8 cellular contexts compared by ENCODE assay signal in genomic region chr10:12234687-12235086, GRCh38. TPM values are rescaled to one million over a fixed set of nuclear protein-coding genes. Genes with fewer than 3 reads are reported as not detected.
DNase-seq lines count a peak whose midpoint lies in the region; ATAC-seq, FAIRE-seq and TF ChIP-seq lines count a peak whose summit lies in the region.
"Not testable (repeated sequence)": the region's sequence is repeated elsewhere in the genome, so short reads cannot be mapped to it uniquely, and the experiment has no call there.

No MANE protein-coding gene starts in this region.

- H2AK9ac ChIP-seq in IMR-90 (replicated peaks; ENCODE audit: low read depth, low read length, poor library complexity): not testable (repeated sequence)

- H3K4ac ChIP-seq in IMR-90 (ENCODE audit: low read depth, low read length): peak overlapping the region; percentile 55; the same call in 1 of the 2 replicates

- FAIRE-seq in HepG2 (lab: Jason Lieb, UNC): not testable (repeated sequence)

- not testable (repeated sequence) for H2AFZ ChIP-seq in IMR-90 (replicated peaks; ENCODE audit: low read length, poor library complexity); HepG2 (ENCODE audit: low read length)

- H3K27me3 ChIP-seq in IMR-90 (ENCODE audit: control insufficient read depth, insufficient read depth, low read length); brain microvascular endothelial cell (replicated peaks); cardiac muscle cell; left ventricle myocardium inferior (ENCODE audit: low read depth); HepG2 (ENCODE audit: control insufficient read depth in 1 of 2, insufficient read depth in 2 of 2, low read length in 2 of 2); prostate gland (replicated peaks; ENCODE audit: insufficient read depth); tibial artery: not testable (repeated sequence)

- H3K14ac ChIP-seq in IMR-90 (replicated peaks; ENCODE audit: low read depth, low read length): peak overlapping the region; percentile 48; the same call in 1 of the 2 replicates

- H3K23ac ChIP-seq in IMR-90 (ENCODE audit: low read depth, low read length): peak overlapping the region; percentile 30; the same call in 1 of the 2 replicates

- intact Hi-C loops in IMR-90 (cut with micrococcal nuclease); left ventricle myocardium inferior (cut with micrococcal nuclease); HepG2 (cut with micrococcal nuclease; ENCODE audit: unreplicated experiment); prostate gland (cut with DNase I); tibial artery (cut with DNase I; ENCODE audit: low total_unique reads): not testable (repeated sequence)

- H2AK5ac ChIP-seq in IMR-90 (ENCODE audit: low read depth, low read length): peak overlapping the region; percentile 67; the same call in 1 of the 2 replicates

- TF ChIP-seq POLR2A in IMR-90 (IDR thresholded peaks at IDR 0.05; ENCODE audit: low read depth, low read length); HepG2 (IDR thresholded peaks at IDR 0.05; ENCODE audit: insufficient read depth in 1 of 2, low read depth in 2 of 2, low read length in 2 of 2); prostate gland (IDR thresholded peaks at IDR 0.05): not testable (repeated sequence)

- TF ChIP-seq RAD21 in IMR-90 (IDR thresholded peaks at IDR 0.05; ENCODE audit: low read length); HepG2 (CRISPR knock-in tag; IDR thresholded peaks at IDR 0.05): not testable (repeated sequence)

- H3K4me2 ChIP-seq in IMR-90 (ENCODE audit: low read depth, low read length): peak overlapping the region; percentile 43; the same call in 1 of the 2 replicates
- not testable (repeated sequence) for H3K4me2 ChIP-seq in HepG2 (ENCODE audit: low read depth, low read length)

- peaks cover 9 to 16% of the 10 kb centered on the region in 2 experiments; a peak in 3 of 4 replicates for H3K79me1 ChIP-seq in IMR-90 (ENCODE audit: low read depth in 1 of 2, low read length in 2 of 2)

- H3K18ac ChIP-seq in IMR-90 (ENCODE audit: low read depth, low read length): peak overlapping the region; percentile 25

- H4K8ac ChIP-seq in IMR-90 (ENCODE audit: low read depth in 2 of 2, low read length in 2 of 2): peak overlapping the region in 1 of 2 experiments; percentile 57; a peak in 1 of 4 replicates

- H4K91ac ChIP-seq in IMR-90 (ENCODE audit: insufficient read depth, low read depth, low read length): not testable (repeated sequence)

- not testable (repeated sequence) for H3K79me2 ChIP-seq in HepG2 (ENCODE audit: insufficient read depth, low read length)

- TF ChIP-seq EP300 in HepG2 (IDR thresholded peaks at IDR 0.05; ENCODE audit: low read depth in 2 of 2, low read length in 2 of 2); HepG2 (CRISPR knock-in tag; IDR thresholded peaks at IDR 0.05; ENCODE audit: borderline replicate concordance): not testable (repeated sequence)

- H2BK120ac ChIP-seq in IMR-90 (ENCODE audit: low read depth, low read length): peak overlapping the region; percentile 6; the same call in 1 of the 2 replicates

- not testable (repeated sequence) for H3K56ac ChIP-seq in IMR-90 (ENCODE audit: extremely low read depth, insufficient read depth, low read length)

- H3K4me1 ChIP-seq in IMR-90 (ENCODE audit: control insufficient read depth, insufficient read depth, low read length); prostate gland (replicated peaks): not testable (repeated sequence)
- H3K4me1 ChIP-seq in cardiac muscle cell (ENCODE audit: low read depth) (peaks cover 11% of the 10 kb centered on the region), left ventricle myocardium inferior (peaks cover 14% of the 10 kb centered on the region), HepG2 (ENCODE audit: insufficient read depth, low read length) (peaks cover 51% of the 10 kb centered on the region), tibial artery (peaks cover 0 to 32% (median 8%) of the 10 kb centered on the region in 4 donors)

- H3K9me3 ChIP-seq in IMR-90 (ENCODE audit: control insufficient read depth, insufficient read depth, low read length); cardiac muscle cell (ENCODE audit: low read depth); left ventricle myocardium inferior (replicated peaks); HepG2 (ENCODE audit: low read length); prostate gland; tibial artery: not testable (repeated sequence)

- not testable (repeated sequence) for TF ChIP-seq CTCF in IMR-90 (conservative IDR thresholded peaks at IDR 0.05; ENCODE audit: low read depth, low read length); brain microvascular endothelial cell (IDR thresholded peaks at IDR 0.05; ENCODE audit: low read depth, low read length, missing control alignments); cardiac muscle cell (IDR thresholded peaks at IDR 0.05; ENCODE audit: low read depth, low read length); left ventricle myocardium inferior (IDR thresholded peaks at IDR 0.05; ENCODE audit: borderline replicate concordance); HepG2 (CRISPR knock-in tag; IDR thresholded peaks at IDR 0.05); prostate gland (IDR thresholded peaks at IDR 0.05); tibial artery (IDR thresholded peaks at IDR 0.05)

- H3K9ac ChIP-seq in IMR-90 (ENCODE audit: low read depth, low read length); HepG2 (ENCODE audit: insufficient read depth, low read depth, low read length): not testable (repeated sequence)

- POLR2A ChIA-PET in IMR-90 (lab: Charles Lee; ENCODE audit: unreplicated experiment); HepG2 (lab: Yijun Ruan, JAX): not testable (repeated sequence)

- DNase-seq in IMR-90; brain microvascular endothelial cell; epithelial cell of prostate (ENCODE audit: low read depth, low spot score); cardiac muscle cell (ENCODE audit: low read depth in 1 of 2, low spot score in 1 of 2); left ventricle myocardium inferior; HepG2 (ENCODE audit: low spot score); prostate gland (ENCODE audit: low spot score); tibial artery: not testable (repeated sequence)

- ATAC-seq in IMR-90 (ENCODE audit: low read depth); HepG2: not testable (repeated sequence)

- not testable (repeated sequence) for H4K5ac ChIP-seq in IMR-90 (ENCODE audit: low read depth, low read length)

- not testable (repeated sequence) for BruUV-seq in IMR-90 (replicated peaks; lab: Mats Ljungman, UMichigan); HepG2 (replicated peaks; lab: Mats Ljungman, UMichigan)

- CTCF ChIA-PET in IMR-90 (lab: Yijun Ruan, JAX): interaction anchor here (0.6 to 1.0 kb wide), 2 partner anchors 11 to 193 kb away, joined by 3 read pairs; no protein-coding TSS in a partner anchor
- CTCF ChIA-PET in HepG2 (lab: Yijun Ruan, JAX; ENCODE audit: low intra/inter-chr PET ratio, low total read pairs): not testable (repeated sequence)

- WGBS in IMR-90 (ENCODE audit: extremely low coverage in 2 of 2, insufficient read length in 1 of 2), 2 experiments: 100% methylated on average over 2 of the region's 5 CpGs; no CpG with 5 or more reads in 1 of the 2 experiments
- WGBS in HepG2 (ENCODE audit: low lambda C conversion rate): 98% methylated on average over 5 of the region's 5 CpGs
- 90% methylated on average over 5 of the region's 5 CpGs for WGBS in prostate gland

- H3K9me1 ChIP-seq in IMR-90 (ENCODE audit: insufficient read depth, low read length): not testable (repeated sequence)

- H3K27ac ChIP-seq in IMR-90 (ENCODE audit: insufficient read depth, low read length) (peak overlapping the region; percentile 82; the same call in 1 of the 2 replicates), brain microvascular endothelial cell (peak overlapping the region; percentile 49), epithelial cell of prostate (peak overlapping the region; percentile 11), cardiac muscle cell (peak overlapping the region; percentile 94), left ventricle myocardium inferior (replicated peaks) (peak overlapping the region; percentile 79), HepG2 (ENCODE audit: extremely low read length, insufficient read depth, low read length) (peak overlapping the region; percentile 74), prostate gland (peak overlapping the region; percentile 11 to 15), tibial artery (peak overlapping the region; percentile 43 to 70)

- peak overlapping the region; percentile 22; the same call in 1 of the 2 replicates for H2BK20ac ChIP-seq in IMR-90 (ENCODE audit: low read depth, low read length)

- not testable (repeated sequence) for H2BK15ac ChIP-seq in IMR-90 (ENCODE audit: low read depth, low read length)

- H3K4me3 ChIP-seq in IMR-90 (ENCODE audit: insufficient read depth, low read depth, low read length); brain microvascular endothelial cell (ENCODE audit: low read depth, low read length); cardiac muscle cell; left ventricle myocardium inferior; HepG2 (replicated peaks in 1 of 3; ENCODE audit: insufficient read depth in 1 of 3, low read depth in 2 of 3, low read length in 3 of 3); prostate gland; tibial artery: not testable (repeated sequence)

- not testable (repeated sequence) for H4K20me1 ChIP-seq in IMR-90 (ENCODE audit: insufficient read depth, low read length); HepG2 (ENCODE audit: insufficient read depth, low read length)

- H3K36me3 ChIP-seq in IMR-90 (ENCODE audit: control insufficient read depth, insufficient read depth, low read length): peaks cover 24% of the 10 kb centered on the region
- peaks cover 45% of the 10 kb centered on the region for H3K36me3 ChIP-seq in brain microvascular endothelial cell (replicated peaks)
- H3K36me3 ChIP-seq in cardiac muscle cell: peaks cover 40% of the 10 kb centered on the region
- peaks cover 63% of the 10 kb centered on the region for H3K36me3 ChIP-seq in left ventricle myocardium inferior
- peaks cover 4 to 37% of the 10 kb centered on the region in 2 experiments; a peak in 3 of 5 replicates for H3K36me3 ChIP-seq in HepG2 (replicated peaks in 1 of 2; ENCODE audit: control insufficient read depth in 1 of 2, insufficient read depth in 2 of 2, low read length in 2 of 2)
- H3K36me3 ChIP-seq in prostate gland: not testable (repeated sequence)
- H3K36me3 ChIP-seq in tibial artery: peaks cover 0 to 57% (median 34%) of the 10 kb centered on the region in 3 donors

- in situ Hi-C loops in IMR-90 (cut with MboI; ENCODE audit: low sequenced_read_pairs); brain microvascular endothelial cell (cut with HindIII; ENCODE audit: low pct_ligation_motif_present, low sequenced_read_pairs); HepG2 (cut with HindIII; ENCODE audit: extremely low pct_ligation_motif_present, low pct_unique_long_range_greater_than_20kb): not testable (repeated sequence)

- dilution Hi-C loops in IMR-90 (cut with HindIII; ENCODE audit: low sequenced_read_pairs, unreplicated experiment): not testable (repeated sequence)

- H2BK5ac ChIP-seq in IMR-90 (ENCODE audit: low read depth, low read length, poor library complexity, severe bottlenecking): peak overlapping the region; percentile 85

RNA-seq across cellular contexts. Expression of gene CDC123, which starts 38.7 kb away (rescaled TPM):
- 171 and 203 TPM in 2 replicates for total RNA-seq in IMR-90 (2012; rRNA removed)
- 100 and 108 TPM in 2 replicates for polyA plus RNA-seq in IMR-90 (2012; rRNA removed)
- 49.7 and 92.5 TPM in 2 replicates for polyA plus RNA-seq in IMR-90 (2012; cell fraction: cytosol; rRNA removed)
- polyA plus RNA-seq in IMR-90 (2012; cell fraction: nucleus; rRNA removed; ENCODE audit: low replicate concordance): 21.9 and 60.9 TPM in 2 replicates
- total RNA-seq in cardiac muscle cell: 53.0 and 77.6 TPM in 2 replicates
- polyA plus RNA-seq in cardiac muscle cell: 123 and 147 TPM in 2 replicates
- total RNA-seq in left ventricle myocardium inferior: 41.8 TPM
- 153 and 217 TPM in 2 replicates for total RNA-seq in HepG2 (2016; rRNA removed; fragmentation: Illumina TruSeq; extraction: Trizol)
- total RNA-seq in HepG2 (2016; cell fraction: cytosol; rRNA removed; fragmentation: Illumina TruSeq; extraction: Trizol; ENCODE audit: low read depth): 38.0 and 41.2 TPM in 2 replicates
- 146 and 228 TPM in 2 replicates for total RNA-seq in HepG2 (2016; cell fraction: insoluble cytoplasmic fraction; rRNA removed; fragmentation: Illumina TruSeq; extraction: Trizol)
- 44.1 and 50.3 TPM in 2 replicates for total RNA-seq in HepG2 (2016; cell fraction: membrane; rRNA removed; fragmentation: Illumina TruSeq; extraction: Trizol)
- total RNA-seq in HepG2 (2016; cell fraction: nucleus; rRNA removed; fragmentation: Illumina TruSeq; extraction: Trizol): 58.1 and 62.8 TPM in 2 replicates
- polyA plus RNA-seq in HepG2 (2011; rRNA removed): 56.8 and 63.3 TPM in 2 replicates
- polyA plus RNA-seq in HepG2 (2011; cell fraction: cytosol; rRNA removed): 59.6 and 59.8 TPM in 2 replicates
- 27.3 and 29.0 TPM in 2 replicates for polyA plus RNA-seq in HepG2 (2011; cell fraction: nucleus; rRNA removed)
- polyA plus RNA-seq in HepG2 (2012): 65.3 and 99.2 TPM in 2 replicates
- 25.0 and 26.0 TPM in 2 replicates for polyA plus RNA-seq in HepG2 (2016; cell fraction: cytosol; fragmentation: Illumina TruSeq; extraction: Trizol; ENCODE audit: low read depth)
- polyA plus RNA-seq in HepG2 (2016; cell fraction: insoluble cytoplasmic fraction; fragmentation: Illumina TruSeq; extraction: Trizol; ENCODE audit: low read depth): 203 and 221 TPM in 2 replicates
- polyA plus RNA-seq in HepG2 (2016; cell fraction: membrane; fragmentation: Illumina TruSeq; extraction: Trizol; ENCODE audit: low read depth): 31.6 and 33.3 TPM in 2 replicates
- 73.7 and 75.1 TPM in 2 replicates for polyA plus RNA-seq in HepG2 (2016; cell fraction: nucleus; fragmentation: Illumina TruSeq; extraction: Trizol; ENCODE audit: insufficient read depth, low read depth)
- polyA minus RNA-seq in HepG2 (2011; rRNA and poly(A)+ RNA removed; ENCODE audit: low replicate concordance): 194 and 353 TPM in 2 replicates
- 73.6 and 86.4 TPM in 2 replicates for polyA minus RNA-seq in HepG2 (2011; cell fraction: cytosol; rRNA and poly(A)+ RNA removed)
- 55.2 and 63.2 TPM in 2 replicates for polyA minus RNA-seq in HepG2 (2011; cell fraction: nucleus; rRNA and poly(A)+ RNA removed)
- 10 to 100 TPM; 52.4 to 63.3 TPM for total RNA-seq in prostate gland

RNA-seq across cellular contexts. Expression of gene NUDT5, which starts 39.0 kb away (rescaled TPM):
- total RNA-seq in IMR-90 (2012; rRNA removed): 70.1 and 74.2 TPM in 2 replicates
- polyA plus RNA-seq in IMR-90 (2012; rRNA removed): 68.7 and 74.6 TPM in 2 replicates
- polyA plus RNA-seq in IMR-90 (2012; cell fraction: cytosol; rRNA removed): 25.9 and 61.6 TPM in 2 replicates
- 14.5 and 65.6 TPM in 2 replicates for polyA plus RNA-seq in IMR-90 (2012; cell fraction: nucleus; rRNA removed; ENCODE audit: low replicate concordance)
- total RNA-seq in cardiac muscle cell: 49.3 and 59.2 TPM in 2 replicates
- polyA plus RNA-seq in cardiac muscle cell: 108 and 122 TPM in 2 replicates
- 8.6 TPM for total RNA-seq in left ventricle myocardium inferior
- total RNA-seq in HepG2 (2016; rRNA removed; fragmentation: Illumina TruSeq; extraction: Trizol): 134 and 179 TPM in 2 replicates
- total RNA-seq in HepG2 (2016; cell fraction: cytosol; rRNA removed; fragmentation: Illumina TruSeq; extraction: Trizol; ENCODE audit: low read depth): 34.5 and 35.9 TPM in 2 replicates
- 133 and 191 TPM in 2 replicates for total RNA-seq in HepG2 (2016; cell fraction: insoluble cytoplasmic fraction; rRNA removed; fragmentation: Illumina TruSeq; extraction: Trizol)
- total RNA-seq in HepG2 (2016; cell fraction: membrane; rRNA removed; fragmentation: Illumina TruSeq; extraction: Trizol): 49.9 and 52.8 TPM in 2 replicates
- total RNA-seq in HepG2 (2016; cell fraction: nucleus; rRNA removed; fragmentation: Illumina TruSeq; extraction: Trizol): 52.7 and 53.0 TPM in 2 replicates
- polyA plus RNA-seq in HepG2 (2011; rRNA removed): 57.3 and 79.6 TPM in 2 replicates
- 58.1 and 63.2 TPM in 2 replicates for polyA plus RNA-seq in HepG2 (2011; cell fraction: cytosol; rRNA removed)
- polyA plus RNA-seq in HepG2 (2011; cell fraction: nucleus; rRNA removed): 25.6 and 26.7 TPM in 2 replicates
- polyA plus RNA-seq in HepG2 (2012): 60.3 and 67.3 TPM in 2 replicates
- 44.5 and 46.9 TPM in 2 replicates for polyA plus RNA-seq in HepG2 (2016; cell fraction: cytosol; fragmentation: Illumina TruSeq; extraction: Trizol; ENCODE audit: low read depth)
- polyA plus RNA-seq in HepG2 (2016; cell fraction: insoluble cytoplasmic fraction; fragmentation: Illumina TruSeq; extraction: Trizol; ENCODE audit: low read depth): 208 and 231 TPM in 2 replicates
- 41.0 and 45.0 TPM in 2 replicates for polyA plus RNA-seq in HepG2 (2016; cell fraction: membrane; fragmentation: Illumina TruSeq; extraction: Trizol; ENCODE audit: low read depth)
- polyA plus RNA-seq in HepG2 (2016; cell fraction: nucleus; fragmentation: Illumina TruSeq; extraction: Trizol; ENCODE audit: insufficient read depth, low read depth): 70.5 and 93.1 TPM in 2 replicates
- 23.1 and 74.3 TPM in 2 replicates for polyA minus RNA-seq in HepG2 (2011; rRNA and poly(A)+ RNA removed; ENCODE audit: low replicate concordance)
- 18.8 and 23.8 TPM in 2 replicates for polyA minus RNA-seq in HepG2 (2011; cell fraction: cytosol; rRNA and poly(A)+ RNA removed)
- polyA minus RNA-seq in HepG2 (2011; cell fraction: nucleus; rRNA and poly(A)+ RNA removed): 40.0 and 45.8 TPM in 2 replicates
- 10 to 100 TPM; 32.6 to 35.8 TPM for total RNA-seq in prostate gland

Comparison
In these comparisons a context has a peak if more than half of its experiments do, and no peak if none do; other contexts are left out.
1. H3K27ac ChIP-seq: peak in every context shown above with its lines; median percentile 94 in cardiac muscle cell; 82 in IMR-90; 79 in left ventricle myocardium inferior; 74 in HepG2; 56 in tibial artery; 49 in brain microvascular endothelial cell; 13 in prostate gland; 11 in epithelial cell of prostate.